Comparison of ENCODE assay signal across 10 cellular contexts in genomic region chr1:16208270-16208987, GRCh38. TPM values are rescaled to one million over a fixed set of nuclear protein-coding genes. Genes with fewer than 3 reads are reported as not detected.
A peak's percentile ranks its signal among the peaks of the same experiment; 100 is the strongest.
DNase-seq lines count a peak whose midpoint lies in the region; ATAC-seq and TF ChIP-seq lines count a peak whose summit lies in the region.
"Had no signal": no experiment of that assay in that cellular context is flagged by ENCODE, and none has a peak within 500 bp of the region (broad histone marks: within the 10 kb centered on the region; RNA-seq: fewer than 3 reads in every experiment).

No MANE protein-coding gene starts in this region.

- H3K36me3 ChIP-seq in BLaER1 treated with 17β-estradiol and CSF1 and Interleukin-3, amounts not matched to agents 10 nM and 100 nM = peaks cover 0 to 19% (median 12%) of the 10 kb centered on the region in 11 experiments; a peak in 14 of 22 replicates
- H3K36me3 ChIP-seq in ES-I3 (ENCODE audit: insufficient read depth, low read length) (no peaks in the 10 kb centered on the region), mesendoderm (ENCODE audit: control insufficient read depth, insufficient read depth, low read length) (peaks cover 1% of the 10 kb centered on the region), uterus (no peaks in the 10 kb centered on the region)

- no peak for ATAC-seq in activated T-helper 17 cell treated with anti-CD3 and anti-CD28 coated beads, Interleukin-2, amount 50 U/mL, for 72 hours (replicated peaks)
- no peak for ATAC-seq in GM18520 (IDR thresholded peaks at IDR 0.05; ENCODE audit: unreplicated experiment)
- ATAC-seq in GM18498 (IDR thresholded peaks at IDR 0.05; ENCODE audit: unreplicated experiment) = no peak

- TF ChIP-seq CTCF in uterus (IDR thresholded peaks at IDR 0.05) = no peak
- TF ChIP-seq CTCF in endothelial cell (IDR thresholded peaks at IDR 0.05; ENCODE audit: unreplicated experiment) = no peak

- no peak overlapping the region for H4K5ac ChIP-seq in mesendoderm (ENCODE audit: low read length)

- H3K27ac ChIP-seq in BLaER1 treated with 17β-estradiol and CSF1 and Interleukin-3, amounts not matched to agents 10 nM and 100 nM = peak overlapping the region in 7 of 11 experiments; percentile 6 to 98 (median 95); a peak in 10 of 22 replicates
- no peak overlapping the region for H3K27ac ChIP-seq in mesendoderm (ENCODE audit: low read depth, low read length)
- H3K27ac ChIP-seq in uterus = peak overlapping the region in 1 of 2 donors; percentile 97

- no peak overlapping the region for H2BK5ac ChIP-seq in mesendoderm (ENCODE audit: low read length)

- no peaks in the 10 kb centered on the region for H3K27me3 ChIP-seq in BLaER1 treated with 17β-estradiol and CSF1 and Interleukin-3, amounts not matched to agents 10 nM and 100 nM
- H3K27me3 ChIP-seq in mesendoderm (ENCODE audit: insufficient read depth, low read length, poor library complexity) (no peaks in the 10 kb centered on the region), uterus (no peaks in the 10 kb centered on the region)

- no peak overlapping the region for H3K4ac ChIP-seq in mesendoderm (ENCODE audit: low read depth, low read length)

- H3K4me1 ChIP-seq in BLaER1 treated with 17β-estradiol and CSF1 and Interleukin-3, amounts not matched to agents 10 nM and 100 nM = peaks cover 31 to 47% (median 41%) of the 10 kb centered on the region in 10 experiments
- H3K4me1 ChIP-seq in ES-I3 (ENCODE audit: insufficient read depth, low read length) (peaks cover 5% of the 10 kb centered on the region), mesendoderm (ENCODE audit: control insufficient read depth, low read depth, low read length) (peaks cover 7% of the 10 kb centered on the region), uterus (peaks cover 0 to 7% of the 10 kb centered on the region in 2 donors)

- H2AK5ac ChIP-seq in mesendoderm (ENCODE audit: low read length) = no peak overlapping the region

- H3K9me3 Mint-ChIP-seq in activated T-helper 17 cell treated with anti-CD3 and anti-CD28 coated beads, Interleukin-2, amount 50 U/mL, for 72 hours = no peaks in the 10 kb centered on the region
- H3K9me3 Mint-ChIP-seq in endothelial cell (ENCODE audit: unreplicated experiment) = no peaks in the 10 kb centered on the region

- peaks cover 6% of the 10 kb centered on the region for H3K79me1 ChIP-seq in mesendoderm (ENCODE audit: low read length)

- peak overlapping the region; percentile 88 for H3K4me3 Mint-ChIP-seq in activated T-helper 17 cell treated with anti-CD3 and anti-CD28 coated beads, Interleukin-2, amount 50 U/mL, for 72 hours
- no peak overlapping the region for H3K4me3 Mint-ChIP-seq in endothelial cell (ENCODE audit: unreplicated experiment)

- H3K9me3 ChIP-seq in BLaER1 treated with 17β-estradiol and CSF1 and Interleukin-3, amounts not matched to agents 10 nM and 100 nM (replicated peaks in 1 of 11) = no peaks in the 10 kb centered on the region
- H3K9me3 ChIP-seq in ES-I3 (ENCODE audit: control insufficient read depth, insufficient read depth, low read length) = no peaks in the 10 kb centered on the region
- no peaks in the 10 kb centered on the region for H3K9me3 ChIP-seq in uterus

- peak overlapping the region; percentile 95 for H3K56ac ChIP-seq in mesendoderm (ENCODE audit: low read length)

- no peaks in the 10 kb centered on the region for H3K27me3 Mint-ChIP-seq in activated T-helper 17 cell treated with anti-CD3 and anti-CD28 coated beads, Interleukin-2, amount 50 U/mL, for 72 hours
- peaks cover 12% of the 10 kb centered on the region for H3K27me3 Mint-ChIP-seq in endothelial cell (ENCODE audit: unreplicated experiment)

- no peak overlapping the region for H3K18ac ChIP-seq in mesendoderm (ENCODE audit: low read length)

- no peaks in the 10 kb centered on the region for H4K20me1 ChIP-seq in BLaER1 treated with 17β-estradiol and CSF1 and Interleukin-3, amounts not matched to agents 10 nM and 100 nM

- DNase-seq in mesendoderm = no peak
- DNase-seq in uterus = no peak
- no peak for DNase-seq in endothelial cell (ENCODE audit: low spot score)
- DNase-seq: Karpas-422, NCI-H510A treated with DMSO at 0.1 percent for 48 hours had no signal

- H4K8ac ChIP-seq in mesendoderm (ENCODE audit: low read depth, low read length) = no peak overlapping the region

- no peaks in the 10 kb centered on the region for H3K36me3 Mint-ChIP-seq in activated T-helper 17 cell treated with anti-CD3 and anti-CD28 coated beads, Interleukin-2, amount 50 U/mL, for 72 hours (ENCODE audit: low read depth)
- H3K36me3 Mint-ChIP-seq in endothelial cell (ENCODE audit: low read depth, unreplicated experiment) = peaks cover 8% of the 10 kb centered on the region

- H3K27ac Mint-ChIP-seq in activated T-helper 17 cell treated with anti-CD3 and anti-CD28 coated beads, Interleukin-2, amount 50 U/mL, for 72 hours = no peak overlapping the region
- H3K27ac Mint-ChIP-seq in endothelial cell (ENCODE audit: unreplicated experiment) = no peak overlapping the region

- peak overlapping the region; percentile 65 to 87 (median 85); a peak in 21 of 22 replicates for H3K4me2 ChIP-seq in BLaER1 treated with 17β-estradiol and CSF1 and Interleukin-3, amounts not matched to agents 10 nM and 100 nM
- H3K4me2 ChIP-seq in mesendoderm (ENCODE audit: low read length) = no peak overlapping the region

- no peak overlapping the region for H2BK120ac ChIP-seq in mesendoderm (ENCODE audit: low read depth, low read length)

- peaks cover 22% of the 10 kb centered on the region for H3K79me2 ChIP-seq in mesendoderm (ENCODE audit: control insufficient read depth, insufficient read depth, low read length)

- no peak for TF ChIP-seq POLR2A in uterus (IDR thresholded peaks at IDR 0.05)

- no peaks in the 10 kb centered on the region for H3K4me1 Mint-ChIP-seq in activated T-helper 17 cell treated with anti-CD3 and anti-CD28 coated beads, Interleukin-2, amount 50 U/mL, for 72 hours
- H3K4me1 Mint-ChIP-seq in endothelial cell (ENCODE audit: unreplicated experiment) = peaks cover 3% of the 10 kb centered on the region

- no CpG with 5 or more reads among the region's 13 CpGs for WGBS in mesendoderm (ENCODE audit: extremely low coverage, insufficient coverage, low lambda C conversion rate)

- intact Hi-C loops in uterus (cut with DNase I; ENCODE audit: low total_unique reads) = loop anchor here (10.0 kb wide), 1 partner anchor 156 kb away; the partner anchor contains the start of gene SZRD1

- H2BK15ac ChIP-seq in mesendoderm (replicated peaks; ENCODE audit: low read depth) = no peak overlapping the region

- no peak overlapping the region for H3K4me3 ChIP-seq in BLaER1 treated with 17β-estradiol and CSF1 and Interleukin-3, amounts not matched to agents 10 nM and 100 nM
- H3K4me3 ChIP-seq in mesendoderm (ENCODE audit: low read length) (no peak overlapping the region), uterus (no peak overlapping the region)

- H3K9ac ChIP-seq in BLaER1 treated with 17β-estradiol and CSF1 and Interleukin-3, amounts not matched to agents 10 nM and 100 nM = peak overlapping the region in 10 of 11 experiments; percentile 10 to 89 (median 82); a peak in 10 of 22 replicates
- H3K9ac ChIP-seq in ES-I3 (ENCODE audit: low read depth, low read length) (peak overlapping the region; percentile 83; the same call in 1 of the 2 replicates), mesendoderm (ENCODE audit: low read length) (peak overlapping the region; percentile 77)

- H3K23ac ChIP-seq in mesendoderm (ENCODE audit: low read length) = no peak overlapping the region

RNA-seq across cellular contexts. Expression of gene ARHGEF19, which starts 4.0 kb away (rescaled TPM):
- 10 to 100 TPM in 1 of 2 donors, 1 to 10 TPM in 1; 7.5 to 10.0 TPM for total RNA-seq in activated T-helper 17 cell treated with anti-CD3 and anti-CD28 coated beads, Interleukin-2, amount 50 U/mL, for 72 hours
- 27.7 TPM for polyA plus RNA-seq in mesendoderm (2013, experiment 1 of 2)
- polyA plus RNA-seq in mesendoderm (2013, experiment 2 of 2) = 26.7 TPM
- total RNA-seq in uterus = 10 to 100 TPM in 2 of 4 donors, 1 to 10 TPM in 2; 3.6 to 26.8 (median 12.2) TPM
- total RNA-seq in endothelial cell (ENCODE audit: unreplicated experiment) = 14.0 TPM

RNA-seq across cellular contexts. Expression of gene CPLANE2, which starts 28.6 kb away (rescaled TPM):
- total RNA-seq in activated T-helper 17 cell treated with anti-CD3 and anti-CD28 coated beads, Interleukin-2, amount 50 U/mL, for 72 hours = 1 to 10 TPM; 3.1 to 7.5 TPM
- polyA plus RNA-seq in mesendoderm (2013, experiment 1 of 2) = 1.6 TPM
- 1.4 TPM for polyA plus RNA-seq in mesendoderm (2013, experiment 2 of 2)
- 1 to 10 TPM; 5.1 to 7.4 (median 5.5) TPM for total RNA-seq in uterus
- total RNA-seq in endothelial cell (ENCODE audit: unreplicated experiment) = 3.6 TPM

RNA-seq across cellular contexts. Expression of gene EPHA2, which starts 52.6 kb away (rescaled TPM):
- under 1 TPM in 1 of 2 donors, not detected in 1; 0.13 TPM for total RNA-seq in activated T-helper 17 cell treated with anti-CD3 and anti-CD28 coated beads, Interleukin-2, amount 50 U/mL, for 72 hours
- 78.4 TPM for polyA plus RNA-seq in mesendoderm (2013, experiment 1 of 2)
- polyA plus RNA-seq in mesendoderm (2013, experiment 2 of 2) = 74.3 TPM
- total RNA-seq in uterus = 10 to 100 TPM in 2 of 4 donors, 1 to 10 TPM in 2; 2.4 to 32.9 (median 16.3) TPM
- 109 TPM for total RNA-seq in endothelial cell (ENCODE audit: unreplicated experiment)
